ENCODE assay signal across 8 cellular contexts in the genomic region with DNA sequence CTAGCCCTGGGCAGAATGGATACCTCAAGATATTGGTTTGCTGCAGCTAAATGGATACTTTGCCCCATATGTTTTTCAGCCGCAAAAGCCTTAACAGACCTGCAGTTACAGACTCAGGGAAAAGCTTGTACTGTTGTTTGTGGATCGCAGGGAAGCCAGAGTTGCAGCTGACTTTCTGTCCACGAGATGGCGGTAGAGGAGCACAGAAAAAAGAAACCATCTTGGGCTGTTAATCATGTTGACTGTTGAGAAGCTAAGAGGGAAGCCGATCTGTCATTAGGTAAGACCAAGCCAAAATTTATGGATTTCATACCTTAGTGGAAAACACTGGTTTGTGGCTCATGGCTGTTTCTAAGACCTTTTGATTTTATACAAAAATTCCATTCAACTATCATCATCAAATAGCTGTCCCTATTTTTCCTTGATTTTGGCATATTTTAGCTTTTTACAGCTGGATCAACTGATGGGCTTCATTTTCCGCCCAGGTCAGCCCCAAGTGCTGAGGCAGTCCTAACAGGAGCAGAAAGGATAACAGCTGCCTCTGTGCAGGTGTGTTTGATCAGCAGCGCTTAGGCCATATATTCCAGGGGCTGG.
DNase-seq lines count a peak whose midpoint lies in the region; ATAC-seq and TF ChIP-seq lines count a peak whose summit lies in the region.

No MANE protein-coding gene starts in this region.

- H3K4me3 ChIP-seq in skeletal muscle cell (ENCODE audit: low read depth, low read length): no peak overlapping the region

- ATAC-seq in HG02642 (IDR thresholded peaks at IDR 0.05; ENCODE audit: poor library complexity, unreplicated experiment) (peak; percentile 64), HG03097 (IDR thresholded peaks at IDR 0.05; ENCODE audit: low FRiP score, unreplicated experiment) (no peak)

- peak; percentile 94 for TF ChIP-seq CTCF in GM10266 (IDR thresholded peaks at IDR 0.05; ENCODE audit: control insufficient read depth, insufficient read depth, low read depth, missing control alignments)

- DNase-seq in GM10266 (ENCODE audit: extremely low spot score): peak; percentile 35
- peak; percentile 78 for DNase-seq in NCI-H1694 (lab: John Stamatoyannopoulos, UW)
- DNase-seq in T-helper 1 cell: peak; percentile 19 to 80 (median 52)
- DNase-seq in amniotic stem cell (lab: John Stamatoyannopoulos, UW): peak; percentile 32
- DNase-seq in hepatic stellate cell (ENCODE audit: low spot score): peak; percentile 17
- DNase-seq in skeletal muscle cell (ENCODE audit: low read depth): peak; percentile 23

Comparison
In these comparisons a context has a peak if more than half of its experiments do, and no peak if none do; other contexts are left out.
1. DNase-seq: peak in every context shown above with its lines; median percentile 78 in NCI-H1694; 52 in T-helper 1 cell; 35 in GM10266; 32 in amniotic stem cell; 23 in skeletal muscle cell; 17 in hepatic stellate cell.